Comparison of ENCODE assay signal across 8 cellular contexts in the genomic region with DNA sequence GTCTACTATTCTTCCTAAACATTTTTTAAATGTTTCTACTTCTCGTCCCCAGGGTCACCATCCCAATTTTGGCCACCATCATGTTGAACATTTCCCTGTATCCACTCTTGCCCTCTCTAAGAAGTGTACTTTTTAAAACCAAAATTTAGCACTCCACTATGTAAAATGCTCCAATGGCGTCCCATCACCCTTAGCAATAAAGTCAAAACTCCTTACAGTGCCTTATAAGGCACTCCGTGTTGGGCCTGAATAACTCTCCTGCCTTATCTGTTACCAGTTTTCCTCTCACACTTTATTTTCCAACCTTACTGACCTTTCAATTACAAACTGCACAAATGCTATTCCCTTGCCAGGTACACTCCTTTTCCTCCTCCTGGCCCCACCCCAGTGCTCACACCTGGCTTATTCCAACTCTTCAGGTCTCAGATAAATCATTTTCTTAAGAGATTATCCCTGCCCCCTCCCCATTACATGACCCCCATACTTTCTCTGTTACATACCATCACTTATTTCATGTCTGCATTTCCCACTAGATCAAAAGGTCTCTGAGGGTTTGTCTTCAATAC. TPM values are rescaled to one million over a fixed set of nuclear protein-coding genes. Genes with fewer than 3 reads are reported as not detected.
DNase-seq lines count a peak whose midpoint lies in the region; ATAC-seq and TF ChIP-seq lines count a peak whose summit lies in the region.

No MANE protein-coding gene starts in this region.

- peaks cover 7 to 42% (median 14%) of the 10 kb centered on the region in 3 donors for H3K4me1 ChIP-seq in esophagus squamous epithelium
- peaks cover 8 to 20% of the 10 kb centered on the region in 2 donors for H3K4me1 ChIP-seq in gastrocnemius medialis

- H3K36me3 ChIP-seq in esophagus squamous epithelium (peaks cover 0 to 10% (median 0%) of the 10 kb centered on the region in 3 donors), gastrocnemius medialis (peaks cover 0 to 2% of the 10 kb centered on the region in 2 donors)

- POLR2A ChIA-PET in RWPE1 (lab: Yijun Ruan, JAX; ENCODE audit: low non-redundant PET): no interaction called here

- CTCF ChIA-PET in RWPE1 (lab: Yijun Ruan, JAX): no interaction called here

- H3K4me3 ChIP-seq in GM12875 (ENCODE audit: low read depth, low read length): peak overlapping the region; percentile 11
- H3K4me3 ChIP-seq in esophagus squamous epithelium: peak overlapping the region; percentile 66 to 90 (median 80)
- H3K4me3 ChIP-seq in gastrocnemius medialis: peak overlapping the region; percentile 82 to 98 (median 94)

- TF ChIP-seq POLR2A in esophagus squamous epithelium (IDR thresholded peaks at IDR 0.05) (no peak), gastrocnemius medialis (IDR thresholded peaks at IDR 0.05) (no peak)

- 48 to 50% methylated on average over 3 of the region's 3 CpGs for WGBS in esophagus squamous epithelium, 2 donors

- TF ChIP-seq CTCF in GM12875 (IDR thresholded peaks at IDR 0.05; ENCODE audit: borderline replicate concordance, insufficient read depth, low read depth, low read length) (no peak), RWPE1 (conservative IDR thresholded peaks at IDR 0.05; ENCODE audit: low read depth) (no peak), esophagus squamous epithelium (IDR thresholded peaks at IDR 0.05) (no peak), gastrocnemius medialis (IDR thresholded peaks at IDR 0.05 in 4 of 5, conservative IDR thresholded peaks at IDR 0.05 in 1 of 5) (no peak)

- H3K27ac ChIP-seq in RWPE1 (no peak overlapping the region), esophagus squamous epithelium (peak overlapping the region; percentile 91 to 96 (median 93)), gastrocnemius medialis (no peak overlapping the region)

- no peaks in the 10 kb centered on the region for H3K9me3 ChIP-seq in esophagus squamous epithelium
- no peaks in the 10 kb centered on the region for H3K9me3 ChIP-seq in gastrocnemius medialis

- no peak for ATAC-seq in gastrocnemius medialis
- ATAC-seq in GM21576 (IDR thresholded peaks at IDR 0.05; ENCODE audit: unreplicated experiment): no peak

- DNase-seq in RWPE1 (ENCODE audit: low spot score) (peak; percentile 20), esophagus squamous epithelium (lab: John Stamatoyannopoulos, UW) (no peak), gastrocnemius medialis (no peak), NOMO-1 treated with DMSO at 0.1 percent for 48 hours (lab: John Stamatoyannopoulos, UW; ENCODE audit: unreplicated experiment) (no peak), midbrain (lab: John Stamatoyannopoulos, UW) (no peak)
- DNase-seq in central memory CD4-positive, alpha-beta T cell: no peak

- intact Hi-C loops in esophagus squamous epithelium (cut with DNase I): no loop called here
- intact Hi-C loops in gastrocnemius medialis (cut with DNase I; ENCODE audit: low total_unique reads): no loop called here

- H3K27me3 ChIP-seq in esophagus squamous epithelium: no peaks in the 10 kb centered on the region
- no peaks in the 10 kb centered on the region for H3K27me3 ChIP-seq in gastrocnemius medialis

- in situ Hi-C loops in gastrocnemius medialis (cut with MboI; ENCODE audit: low sequenced_read_pairs in 4 of 4): no loop called here

RNA-seq across cellular contexts. Expression of gene TMEM168, which starts 1.3 kb away (rescaled TPM):
- total RNA-seq in esophagus squamous epithelium (10 to 100 TPM; 16.5 to 32.6 (median 21.6) TPM), gastrocnemius medialis (10 to 100 TPM in 1 of 4 donors, 1 to 10 TPM in 3; 6.0 to 10.9 (median 6.2) TPM)

Comparison
In these comparisons a context has a peak if more than half of its experiments do, and no peak if none do; other contexts are left out.
1. H3K4me3 ChIP-seq: peak in every context shown above with its lines; median percentile 94 in gastrocnemius medialis; 80 in esophagus squamous epithelium; 11 in GM12875.
2. H3K27ac ChIP-seq: peak in esophagus squamous epithelium (4 of 4); none in RWPE1 (single experiment) and gastrocnemius medialis (0 of 4).